In genomic region chr2:28640263-28640907, GRCh38 we compare ENCODE assay signal across 24 cellular contexts.
DNase-seq lines count a peak whose midpoint lies in the region; ATAC-seq and TF ChIP-seq lines count a peak whose summit lies in the region.
"Had no signal": no experiment of that assay in that cellular context is flagged by ENCODE, and none has a peak within 500 bp of the region (broad histone marks: within the 10 kb centered on the region; RNA-seq: fewer than 3 reads in every experiment).

No MANE protein-coding gene starts in this region.

- no peak for TF ChIP-seq POLR2A in transverse colon (IDR thresholded peaks at IDR 0.05)

- H3K27me3 ChIP-seq in colonic mucosa (no peaks in the 10 kb centered on the region), transverse colon (no peaks in the 10 kb centered on the region)
- H3K27me3 ChIP-seq: Peyer's patch, upper lobe of right lung had no signal

- CTCF ChIA-PET in RWPE1 (lab: Yijun Ruan, JAX): no interaction called here

- H3K9me3 ChIP-seq in colonic mucosa (no peaks in the 10 kb centered on the region), transverse colon (no peaks in the 10 kb centered on the region)
- H3K9me3 ChIP-seq: Peyer's patch, upper lobe of right lung had no signal

- intact Hi-C loops in colonic mucosa (cut with DNase I) (no loop called here), transverse colon (cut with DNase I; ENCODE audit: low total_unique reads) (no loop called here)

- H3K4me1 ChIP-seq in colonic mucosa (no peaks in the 10 kb centered on the region), transverse colon (peaks cover 5 to 53% (median 19%) of the 10 kb centered on the region in 4 donors)

- WGBS in transverse colon (ENCODE audit: low coverage in 1 of 2), 2 donors: 81 to 88% methylated on average over 5 to 14 of the region's 14 CpGs

- POLR2A ChIA-PET in RWPE1 (lab: Yijun Ruan, JAX; ENCODE audit: low non-redundant PET): no interaction called here

- H3K9ac ChIP-seq in colonic mucosa (ENCODE audit: low read depth in 2 of 2, low read length in 2 of 2): peak overlapping the region in 1 of 2 donors; percentile 23

- H3K36me3 ChIP-seq in colonic mucosa (no peaks in the 10 kb centered on the region), transverse colon (no peaks in the 10 kb centered on the region)
- H3K36me3 ChIP-seq: Peyer's patch, upper lobe of right lung had no signal

- no peak for ATAC-seq in GM21717 (IDR thresholded peaks at IDR 0.05; ENCODE audit: unreplicated experiment)
- ATAC-seq: activated T-cell treated with anti-CD3 and anti-CD28 coated beads, Interleukin-2, amount 50 U/mL, for 4 hours; GM23338; upper lobe of right lung had no signal

- H3K27ac ChIP-seq in RWPE1 (peak overlapping the region; percentile 93), colonic mucosa (peak overlapping the region; percentile 6), transverse colon (peak overlapping the region; percentile 35 to 59 (median 46))
- H3K27ac ChIP-seq: upper lobe of right lung had no signal

- TF ChIP-seq EP300 in transverse colon (IDR thresholded peaks at IDR 0.05; ENCODE audit: low read depth): no peak

- in situ Hi-C loops in transverse colon (cut with MboI; ENCODE audit: low pct_ligation_motif_present in 1 of 4, low pct_unique_long_range_greater_than_20kb in 1 of 4, low sequenced_read_pairs in 3 of 4): no loop called here

- TF ChIP-seq CTCF in RWPE1 (conservative IDR thresholded peaks at IDR 0.05; ENCODE audit: low read depth) (no peak), colonic mucosa (IDR thresholded peaks at IDR 0.05) (no peak), transverse colon (IDR thresholded peaks at IDR 0.05) (no peak)

- no peak for DNase-seq in RWPE1 (ENCODE audit: low spot score)
- no peak for DNase-seq in colonic mucosa
- peak; percentile 78 for DNase-seq in mesenteric fat pad (ENCODE audit: low spot score)
- no peak for DNase-seq in transverse colon
- DNase-seq in GOT3 (lab: John Stamatoyannopoulos, UW): no peak
- DNase-seq in HT-29 (ENCODE audit: low spot score): no peak
- DNase-seq: activated CD4-positive, alpha-beta T cell treated with anti-CD3 and anti-CD28 coated beads, Interleukin-2, amount 10 ng/mL, durations not matched to agents 7 days and 5 days; activated naive CD4-positive, alpha-beta T cell treated with Interleukin-2 at 50 U/mL for 16 hours; activated T-cell treated with anti-CD3 and anti-CD28 coated beads, Interleukin-2, amount 50 U/mL, for 4 hours; cortex of kidney; EL; naive B cell; NCI-H1092 treated with DMSO at 0.1 percent for 48 hours; NCI-H187 treated with DMSO at 0.1 percent for 48 hours; NCI-H2171 treated with DMSO at 0.1 percent for 48 hours; NCI-H526 treated with DMSO at 0.1 percent for 48 hours; retina; stimulated activated CD4-positive, alpha-beta T cell treated with anti-CD3 and anti-CD28 coated beads, Interleukin-1b, Interleukin-23, amount 100 ng/mL, for 48 hours; stimulated activated CD8-positive, alpha-beta memory T cell treated with anti-CD3 and anti-CD28 coated beads, Interleukin-4, amount 100 ng/mL, for 48 hours; upper lobe of right lung had no signal

- no peak overlapping the region for H3K4me3 ChIP-seq in colonic mucosa
- H3K4me3 ChIP-seq in transverse colon: no peak overlapping the region
- H3K4me3 ChIP-seq: GM23338, Peyer's patch, smooth muscle cell, upper lobe of right lung had no signal

Comparison
In these comparisons a context has a peak if more than half of its experiments do, and no peak if none do; other contexts are left out.
1. H3K27ac ChIP-seq: peak in every context shown above with its lines; median percentile 93 in RWPE1; 46 in transverse colon; 6 in colonic mucosa.